ENCODE assay signal across 4 cellular contexts in genomic region chr14:105200074-105200473, GRCh38.
TF ChIP-seq lines count a peak whose summit lies in the region.

No MANE protein-coding gene starts in this region.

TF ChIP-seq in SK-N-SH, 30 proteins besides CTCF, POLR2A, EP300 and RAD21:
- TF ChIP-seq, protein P1, sequence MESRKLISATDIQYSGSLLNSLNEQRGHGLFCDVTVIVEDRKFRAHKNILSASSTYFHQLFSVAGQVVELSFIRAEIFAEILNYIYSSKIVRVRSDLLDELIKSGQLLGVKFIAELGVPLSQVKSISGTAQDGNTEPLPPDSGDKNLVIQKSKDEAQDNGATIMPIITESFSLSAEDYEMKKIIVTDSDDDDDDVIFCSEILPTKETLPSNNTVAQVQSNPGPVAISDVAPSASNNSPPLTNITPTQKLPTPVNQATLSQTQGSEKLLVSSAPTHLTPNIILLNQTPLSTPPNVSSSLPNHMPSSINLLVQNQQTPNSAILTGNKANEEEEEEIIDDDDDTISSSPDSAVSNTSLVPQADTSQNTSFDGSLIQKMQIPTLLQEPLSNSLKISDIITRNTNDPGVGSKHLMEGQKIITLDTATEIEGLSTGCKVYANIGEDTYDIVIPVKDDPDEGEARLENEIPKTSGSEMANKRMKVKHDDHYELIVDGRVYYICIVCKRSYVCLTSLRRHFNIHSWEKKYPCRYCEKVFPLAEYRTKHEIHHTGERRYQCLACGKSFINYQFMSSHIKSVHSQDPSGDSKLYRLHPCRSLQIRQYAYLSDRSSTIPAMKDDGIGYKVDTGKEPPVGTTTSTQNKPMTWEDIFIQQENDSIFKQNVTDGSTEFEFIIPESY (IDR thresholded peaks at IDR 0.05; ENCODE audit: borderline replicate concordance, low read depth), result no peak
- TF ChIP-seq NFIC (IDR thresholded peaks at IDR 0.05; ENCODE audit: borderline replicate concordance) (no peak), GATA2 (CRISPR knock-in tag; IDR thresholded peaks at IDR 0.05) (no peak)

TF ChIP-seq in SK-N-SH treated with all-trans-retinoic acid at 6 μM for 48 hours, 23 proteins besides CTCF, POLR2A, EP300 and RAD21:
- TF ChIP-seq ZFP30 (CRISPR knock-in tag; IDR thresholded peaks at IDR 0.05) (no peak), ZNF70 (CRISPR knock-in tag; IDR thresholded peaks at IDR 0.05) (no peak), ISL1 (CRISPR knock-in tag; IDR thresholded peaks at IDR 0.05) (no peak), GLIS3 (CRISPR knock-in tag; IDR thresholded peaks at IDR 0.05) (no peak), ZFP3 (CRISPR knock-in tag; IDR thresholded peaks at IDR 0.05) (no peak), CREB5 (CRISPR knock-in tag; IDR thresholded peaks at IDR 0.05; ENCODE audit: low read depth) (no peak), POU6F1 (CRISPR knock-in tag; IDR thresholded peaks at IDR 0.05; ENCODE audit: borderline replicate concordance, low read depth) (no peak), TOX (CRISPR knock-in tag; IDR thresholded peaks at IDR 0.05; ENCODE audit: borderline replicate concordance) (no peak), BACH2 (CRISPR knock-in tag; IDR thresholded peaks at IDR 0.05; ENCODE audit: borderline replicate concordance) (no peak), ZNF565 (CRISPR knock-in tag; conservative IDR thresholded peaks at IDR 0.05; ENCODE audit: low read depth) (no peak), PPARA (CRISPR knock-in tag; IDR thresholded peaks at IDR 0.05; ENCODE audit: borderline replicate concordance) (no peak), OSR1 (CRISPR knock-in tag; IDR thresholded peaks at IDR 0.05) (no peak), TCF4 (CRISPR knock-in tag; IDR thresholded peaks at IDR 0.05; ENCODE audit: borderline replicate concordance) (no peak), SNAI2 (CRISPR knock-in tag; IDR thresholded peaks at IDR 0.05) (no peak), CSDC2 (CRISPR knock-in tag; IDR thresholded peaks at IDR 0.05) (no peak)
- TF ChIP-seq, protein P2, sequence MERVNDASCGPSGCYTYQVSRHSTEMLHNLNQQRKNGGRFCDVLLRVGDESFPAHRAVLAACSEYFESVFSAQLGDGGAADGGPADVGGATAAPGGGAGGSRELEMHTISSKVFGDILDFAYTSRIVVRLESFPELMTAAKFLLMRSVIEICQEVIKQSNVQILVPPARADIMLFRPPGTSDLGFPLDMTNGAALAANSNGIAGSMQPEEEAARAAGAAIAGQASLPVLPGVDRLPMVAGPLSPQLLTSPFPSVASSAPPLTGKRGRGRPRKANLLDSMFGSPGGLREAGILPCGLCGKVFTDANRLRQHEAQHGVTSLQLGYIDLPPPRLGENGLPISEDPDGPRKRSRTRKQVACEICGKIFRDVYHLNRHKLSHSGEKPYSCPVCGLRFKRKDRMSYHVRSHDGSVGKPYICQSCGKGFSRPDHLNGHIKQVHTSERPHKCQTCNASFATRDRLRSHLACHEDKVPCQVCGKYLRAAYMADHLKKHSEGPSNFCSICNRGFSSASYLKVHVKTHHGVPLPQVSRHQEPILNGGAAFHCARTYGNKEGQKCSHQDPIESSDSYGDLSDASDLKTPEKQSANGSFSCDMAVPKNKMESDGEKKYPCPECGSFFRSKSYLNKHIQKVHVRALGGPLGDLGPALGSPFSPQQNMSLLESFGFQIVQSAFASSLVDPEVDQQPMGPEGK (CRISPR knock-in tag; IDR thresholded peaks at IDR 0.05; ENCODE audit: borderline replicate concordance), result no peak
TF ChIP-seq in SK-N-SH treated with all-trans-retinoic acid at 6 μM for 48 hours: peak in this region for 0.

TF ChIP-seq in IMR-90, 13 proteins besides CTCF, POLR2A, EP300 and RAD21:
- TF ChIP-seq FOS (IDR thresholded peaks at IDR 0.05; ENCODE audit: low read depth, low read length), result no peak
- TF ChIP-seq ELK1 (IDR thresholded peaks at IDR 0.05; ENCODE audit: borderline replicate concordance, low read depth, low read length), result no peak
- no peak for TF ChIP-seq RFX5 (IDR thresholded peaks at IDR 0.05; ENCODE audit: low read depth, low read length)
- TF ChIP-seq MAFK (IDR thresholded peaks at IDR 0.05; ENCODE audit: low read depth, low read length), result no peak
- TF ChIP-seq MXI1 (IDR thresholded peaks at IDR 0.05; ENCODE audit: borderline replicate concordance, low read depth, low read length), result no peak
- no peak for TF ChIP-seq SMC3 (IDR thresholded peaks at IDR 0.05; ENCODE audit: low read depth, low read length)
- no peak for TF ChIP-seq CHD1 (IDR thresholded peaks at IDR 0.05; ENCODE audit: low read depth, low read length)
- TF ChIP-seq NFE2L2 (IDR thresholded peaks at IDR 0.05; ENCODE audit: low read depth, low read length), result no peak
- TF ChIP-seq RCOR1 (IDR thresholded peaks at IDR 0.05; ENCODE audit: insufficient replicate concordance, low read length), result no peak
- no peak for TF ChIP-seq USF2 (IDR thresholded peaks at IDR 0.05; ENCODE audit: low read depth, low read length)

TF ChIP-seq in K562, 482 proteins besides CTCF, POLR2A, EP300 and RAD21:
- TF ChIP-seq USF2 (CRISPR knock-in tag; IDR thresholded peaks at IDR 0.05) (0 out of 2 replicates have a peak, but pooled peaks have one; percentile 12), BCL6 (CRISPR knock-in tag; IDR thresholded peaks at IDR 0.05) (no peak)
TF ChIP-seq in K562: peak in this region for 1.
